Comparison of ENCODE assay signal across 10 cellular contexts in the genomic region with DNA sequence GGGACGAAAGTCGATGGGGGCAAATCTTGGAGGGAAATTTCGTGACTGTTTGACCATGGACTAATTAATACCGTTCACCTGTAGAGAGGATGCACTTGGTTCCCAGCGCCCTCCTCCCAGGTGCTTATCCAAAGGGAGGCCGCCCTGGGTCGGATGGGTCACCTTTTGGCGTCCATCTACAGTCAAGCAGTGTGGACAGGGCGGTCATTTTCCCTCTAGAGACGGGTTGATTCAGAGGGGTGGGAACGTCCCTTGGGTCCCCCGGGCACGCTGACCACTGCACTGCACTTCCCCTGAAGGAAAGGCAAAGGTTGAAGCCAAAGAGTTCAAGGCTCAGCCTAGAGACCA. TPM values are rescaled to one million over a fixed set of nuclear protein-coding genes. Genes with fewer than 3 reads are reported as not detected.
DNase-seq lines count a peak whose midpoint lies in the region; ATAC-seq and TF ChIP-seq lines count a peak whose summit lies in the region.
"Had no signal": no experiment of that assay in that cellular context is flagged by ENCODE, and none has a peak within 500 bp of the region (broad histone marks: within the 10 kb centered on the region; RNA-seq: fewer than 3 reads in every experiment).

No MANE protein-coding gene starts in this region.

- peaks cover 84% of the 10 kb centered on the region for H3K27me3 Mint-ChIP-seq in activated CD4-positive, alpha-beta T cell treated with anti-CD3 and anti-CD28 coated beads, Interleukin-2, amount 10 ng/mL, durations not matched to agents 7 days and 5 days

- 23 to 34% methylated on average over 10 to 13 of the region's 13 CpGs for WGBS in mesodermal cell (ENCODE audit: insufficient coverage in 2 of 2), 2 experiments
- WGBS in suprapubic skin = 6% methylated on average over 6 of the region's 13 CpGs

- peak overlapping the region; percentile 36 for H3K27ac Mint-ChIP-seq in activated CD4-positive, alpha-beta T cell treated with anti-CD3 and anti-CD28 coated beads, Interleukin-2, amount 10 ng/mL, durations not matched to agents 7 days and 5 days

- no peak for TF ChIP-seq POLR2A in suprapubic skin (IDR thresholded peaks at IDR 0.05)

- peak overlapping the region; percentile 72 to 74 for H3K4me3 ChIP-seq in cardiac fibroblast (replicated peaks in 1 of 2; ENCODE audit: low read depth in 2 of 2, low read length in 2 of 2)
- peak overlapping the region; percentile 47 for H3K4me3 ChIP-seq in mesodermal cell (ENCODE audit: extremely low read depth, insufficient read depth, low read length, poor library complexity, severe bottlenecking)
- peak overlapping the region; percentile 61 for H3K4me3 ChIP-seq in suprapubic skin

- peaks cover 22% of the 10 kb centered on the region for H3K4me1 Mint-ChIP-seq in activated CD4-positive, alpha-beta T cell treated with anti-CD3 and anti-CD28 coated beads, Interleukin-2, amount 10 ng/mL, durations not matched to agents 7 days and 5 days

- CTCF ChIA-PET in activated CD4-positive, alpha-beta T cell treated with anti-CD3 and anti-CD28 coated beads, Interleukin-2, amount 10 ng/mL, durations not matched to agents 7 days and 5 days (lab: Charles Lee) = no interaction called here

- DNase-seq in activated CD4-positive, alpha-beta T cell treated with anti-CD3 and anti-CD28 coated beads, Interleukin-2, amount 10 ng/mL, durations not matched to agents 7 days and 5 days = no peak
- DNase-seq in activated CD4-positive, alpha-beta T cell treated with anti-CD3 and anti-CD28 coated beads, Interleukin-2, amount 50 U/mL, for 48 hours = no peak
- DNase-seq in cardiac fibroblast (ENCODE audit: low read depth in 2 of 2) = no peak
- peak in 1 of 2 donors; percentile 58 for DNase-seq in suprapubic skin (ENCODE audit: low spot score in 2 of 2)
- DNase-seq in NCI-H2196 (lab: John Stamatoyannopoulos, UW; ENCODE audit: unreplicated experiment) = no peak
- DNase-seq in stimulated activated CD4-positive, alpha-beta T cell treated with anti-CD3 and anti-CD28 coated beads, Interleukin-15, amount 100 ng/mL, for 24 hours = no peak
- DNase-seq: WERI-Rb-1 had no signal

- H3K9me3 ChIP-seq in mesodermal cell (ENCODE audit: control insufficient read depth, low read length) (no peaks in the 10 kb centered on the region), suprapubic skin (no peaks in the 10 kb centered on the region)

- H3K9me3 Mint-ChIP-seq in activated CD4-positive, alpha-beta T cell treated with anti-CD3 and anti-CD28 coated beads, Interleukin-2, amount 10 ng/mL, durations not matched to agents 7 days and 5 days = no peaks in the 10 kb centered on the region

- POLR2A ChIA-PET in activated CD4-positive, alpha-beta T cell treated with anti-CD3 and anti-CD28 coated beads, Interleukin-2, amount 10 ng/mL, durations not matched to agents 7 days and 5 days (lab: Charles Lee) = no interaction called here

- ATAC-seq in HG03442 (IDR thresholded peaks at IDR 0.05; ENCODE audit: unreplicated experiment) = no peak

- peaks cover 6% of the 10 kb centered on the region for H3K4me1 ChIP-seq in mesodermal cell (ENCODE audit: control insufficient read depth, insufficient read depth, low read length, poor library complexity, severe bottlenecking)
- H3K4me1 ChIP-seq in suprapubic skin = peaks cover 43% of the 10 kb centered on the region

- no peak for TF ChIP-seq EP300 in suprapubic skin (IDR thresholded peaks at IDR 0.05)

- H3K4me3 Mint-ChIP-seq in activated CD4-positive, alpha-beta T cell treated with anti-CD3 and anti-CD28 coated beads, Interleukin-2, amount 10 ng/mL, durations not matched to agents 7 days and 5 days = peak overlapping the region; percentile 52

- H3K27ac ChIP-seq in mesodermal cell (ENCODE audit: low read depth, low read length, severe bottlenecking) = no peak overlapping the region
- H3K27ac ChIP-seq in suprapubic skin = no peak overlapping the region
- H3K27ac ChIP-seq: WERI-Rb-1 had no signal

- peaks cover 83% of the 10 kb centered on the region for H3K27me3 ChIP-seq in suprapubic skin

- H3K36me3 Mint-ChIP-seq in activated CD4-positive, alpha-beta T cell treated with anti-CD3 and anti-CD28 coated beads, Interleukin-2, amount 10 ng/mL, durations not matched to agents 7 days and 5 days (ENCODE audit: low read depth) = peaks cover 2% of the 10 kb centered on the region

- H3K36me3 ChIP-seq in mesodermal cell (ENCODE audit: control insufficient read depth, insufficient read depth, low read length) (no peaks in the 10 kb centered on the region), suprapubic skin (no peaks in the 10 kb centered on the region)
- H3K36me3 ChIP-seq: WERI-Rb-1 had no signal

- TF ChIP-seq CTCF in cardiac fibroblast (IDR thresholded peaks at IDR 0.05; ENCODE audit: low read depth, low read length) (no peak), suprapubic skin (IDR thresholded peaks at IDR 0.05) (no peak)

RNA-seq across cellular contexts. Expression of a gene that starts 2.0 kb away (rescaled TPM):
- not detected for total RNA-seq in activated CD4-positive, alpha-beta T cell treated with anti-CD3 and anti-CD28 coated beads, Interleukin-2, amount 10 ng/mL, durations not matched to agents 7 days and 5 days
- polyA plus RNA-seq in mesodermal cell (2013, experiment 1 of 2) = 0.18 TPM
- polyA plus RNA-seq in mesodermal cell (2013, experiment 2 of 2) = 0.25 TPM
- under 1 TPM in 3 of 4 donors, not detected in 1; 0.47 to 0.64 (median 0.47) TPM for total RNA-seq in suprapubic skin
- total RNA-seq: HT1080 had no signal
